Comparison of ENCODE assay signal across 1 cellular context in the genomic region with DNA sequence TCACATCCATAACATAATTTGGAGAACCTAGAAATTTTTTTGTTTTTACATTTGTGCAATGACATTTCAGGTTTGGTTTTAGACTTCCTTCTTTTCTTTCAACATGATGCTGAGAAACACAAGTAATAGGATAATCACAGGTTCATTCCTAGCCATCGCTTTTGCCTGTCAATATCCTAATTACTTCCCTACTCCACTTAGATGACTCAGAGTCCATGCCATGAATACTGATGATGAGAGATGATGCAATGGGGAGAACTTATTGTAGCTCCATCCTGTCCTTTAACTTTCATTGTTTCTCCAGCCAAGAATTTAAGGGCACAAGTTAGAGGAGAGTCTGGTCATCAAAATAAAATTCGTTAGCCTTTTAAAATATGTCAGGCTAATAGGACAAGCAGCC.
TF ChIP-seq lines count a peak whose summit lies in the region.

No MANE protein-coding gene starts in this region.

TF ChIP-seq in HEK293, 187 proteins besides CTCF, POLR2A, EP300 and RAD21 (continued from another document):
- TF ChIP-seq PRDM10 (tag by site-specific recombination; IDR thresholded peaks at IDR 0.05): peak; percentile 29; the same call in 1 of the 2 replicates
- TF ChIP-seq SP7 (tag by site-specific recombination; IDR thresholded peaks at IDR 0.05): peak; percentile 78
- TF ChIP-seq ZNF654 (tag by site-specific recombination; IDR thresholded peaks at IDR 0.05; ENCODE audit: low read depth): no peak
- no peak for TF ChIP-seq ZNF670 (tag by site-specific recombination; IDR thresholded peaks at IDR 0.05; ENCODE audit: low read depth)
- TF ChIP-seq ZNF214 (tag by site-specific recombination; IDR thresholded peaks at IDR 0.05; ENCODE audit: borderline replicate concordance): no peak
- TF ChIP-seq ZNF138 (tag by site-specific recombination; IDR thresholded peaks at IDR 0.05; ENCODE audit: borderline replicate concordance): no peak
- no peak for TF ChIP-seq GLI4 (tag by site-specific recombination; IDR thresholded peaks at IDR 0.05)
- TF ChIP-seq, protein P1, sequence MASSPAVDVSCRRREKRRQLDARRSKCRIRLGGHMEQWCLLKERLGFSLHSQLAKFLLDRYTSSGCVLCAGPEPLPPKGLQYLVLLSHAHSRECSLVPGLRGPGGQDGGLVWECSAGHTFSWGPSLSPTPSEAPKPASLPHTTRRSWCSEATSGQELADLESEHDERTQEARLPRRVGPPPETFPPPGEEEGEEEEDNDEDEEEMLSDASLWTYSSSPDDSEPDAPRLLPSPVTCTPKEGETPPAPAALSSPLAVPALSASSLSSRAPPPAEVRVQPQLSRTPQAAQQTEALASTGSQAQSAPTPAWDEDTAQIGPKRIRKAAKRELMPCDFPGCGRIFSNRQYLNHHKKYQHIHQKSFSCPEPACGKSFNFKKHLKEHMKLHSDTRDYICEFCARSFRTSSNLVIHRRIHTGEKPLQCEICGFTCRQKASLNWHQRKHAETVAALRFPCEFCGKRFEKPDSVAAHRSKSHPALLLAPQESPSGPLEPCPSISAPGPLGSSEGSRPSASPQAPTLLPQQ (tag by site-specific recombination; IDR thresholded peaks at IDR 0.05): no peak
- TF ChIP-seq ZNF623 (tag by site-specific recombination; IDR thresholded peaks at IDR 0.05): no peak
TF ChIP-seq in HEK293: peak in this region for 6.
